Comparison of ENCODE assay signal across 12 cellular contexts in genomic region chr9:137723396-137724113, GRCh38.
DNase-seq lines count a peak whose midpoint lies in the region; ATAC-seq and TF ChIP-seq lines count a peak whose summit lies in the region.
"Had no signal": no experiment of that assay in that cellular context is flagged by ENCODE, and none has a peak within 500 bp of the region (broad histone marks: within the 10 kb centered on the region; RNA-seq: fewer than 3 reads in every experiment).

No MANE protein-coding gene starts in this region.

- H3K4me3 Mint-ChIP-seq in CD4-positive, alpha-beta memory T cell = peak overlapping the region in 7 of 8 donors; percentile 21 to 77 (median 69)
- H3K4me3 Mint-ChIP-seq in T-helper 2 cell treated with Interferon-gamma antibody and Interleukin-4, amounts not matched to agents 5 μg/mL and 100 μg/mL, for 36 hours = peak overlapping the region; percentile 57
- H3K4me3 Mint-ChIP-seq in dendritic cell treated with granulocyte-macrophage colony-stimulating factor and Interleukin-4, amounts not matched to agents 40 ng/mL and 50 ng/mL, for 4 days = no peak overlapping the region
- no peak overlapping the region for H3K4me3 Mint-ChIP-seq in nephron

- no peaks in the 10 kb centered on the region for H3K9me3 ChIP-seq in CD4-positive, alpha-beta memory T cell (ENCODE audit: control insufficient read depth in 1 of 2, low read length in 2 of 2)
- peaks cover 4% of the 10 kb centered on the region for H3K9me3 ChIP-seq in A673 (ENCODE audit: low read depth, low read length, poor library complexity, severe bottlenecking)
- H3K9me3 ChIP-seq: MG63, ovary had no signal

- peaks cover 19% of the 10 kb centered on the region for H3K36me3 ChIP-seq in CD4-positive, alpha-beta memory T cell (ENCODE audit: insufficient read depth, low read length)
- peaks cover 28% of the 10 kb centered on the region for H3K36me3 ChIP-seq in A673 (ENCODE audit: insufficient read depth, low read length, poor library complexity, severe bottlenecking)
- H3K36me3 ChIP-seq: ovary had no signal

- peak overlapping the region; percentile 90 to 96 (median 91) for H3K27ac Mint-ChIP-seq in CD4-positive, alpha-beta memory T cell
- peak overlapping the region; percentile 85 for H3K27ac Mint-ChIP-seq in T-helper 2 cell treated with Interferon-gamma antibody and Interleukin-4, amounts not matched to agents 5 μg/mL and 100 μg/mL, for 36 hours
- H3K27ac Mint-ChIP-seq in dendritic cell treated with granulocyte-macrophage colony-stimulating factor and Interleukin-4, amounts not matched to agents 40 ng/mL and 50 ng/mL, for 4 days = peak overlapping the region; percentile 14
- H3K27ac Mint-ChIP-seq in nephron = peak overlapping the region; percentile 29 to 48 (median 41)

- peaks cover 45% of the 10 kb centered on the region for H3K4me1 ChIP-seq in CD4-positive, alpha-beta memory T cell (ENCODE audit: insufficient read depth, low read length)
- H3K4me1 ChIP-seq in A673 (ENCODE audit: insufficient read depth, low read length, poor library complexity, severe bottlenecking) = no peaks in the 10 kb centered on the region

- peaks cover 48 to 71% (median 59%) of the 10 kb centered on the region in 4 donors for H3K4me1 Mint-ChIP-seq in CD4-positive, alpha-beta memory T cell
- H3K4me1 Mint-ChIP-seq in T-helper 2 cell treated with Interferon-gamma antibody and Interleukin-4, amounts not matched to agents 5 μg/mL and 100 μg/mL, for 36 hours (ENCODE audit: low read depth) = peaks cover 19% of the 10 kb centered on the region
- peaks cover 25% of the 10 kb centered on the region for H3K4me1 Mint-ChIP-seq in dendritic cell treated with granulocyte-macrophage colony-stimulating factor and Interleukin-4, amounts not matched to agents 40 ng/mL and 50 ng/mL, for 4 days (ENCODE audit: low read depth)
- peaks cover 10% of the 10 kb centered on the region for H3K4me1 Mint-ChIP-seq in nephron

- H3K27me3 ChIP-seq in CD4-positive, alpha-beta memory T cell (ENCODE audit: insufficient read depth, low read length) = no peaks in the 10 kb centered on the region
- no peaks in the 10 kb centered on the region for H3K27me3 ChIP-seq in A673 (replicated peaks; ENCODE audit: insufficient read depth, low read depth, low read length, poor library complexity)
- H3K27me3 ChIP-seq: MG63, ovary had no signal

- TF ChIP-seq CTCF in nephron (IDR thresholded peaks at IDR 0.05; ENCODE audit: unreplicated experiment in 3 of 3) (no peak), A673 (conservative IDR thresholded peaks at IDR 0.05; ENCODE audit: low read depth, low read length) (no peak)

- peak; percentile 39 to 65 (median 61) for DNase-seq in CD4-positive, alpha-beta memory T cell
- DNase-seq in T-helper 2 cell treated with Interferon-gamma antibody and Interleukin-4, amounts not matched to agents 5 μg/mL and 100 μg/mL, for 36 hours (ENCODE audit: low spot score) = no peak
- DNase-seq in A673 (ENCODE audit: low spot score) (no peak), medulla oblongata (ENCODE audit: extremely low spot score) (no peak)
- DNase-seq: amniotic stem cell, MG63, NCI-H2227 treated with DMSO at 0.1 percent for 48 hours, ovary had no signal

- POLR2A ChIA-PET in CD4-positive, alpha-beta memory T cell (lab: Charles Lee; ENCODE audit: partially characterized antibody) = no interaction called here
- POLR2A ChIA-PET in A673 (lab: Charles Lee; ENCODE audit: low non-redundant PET) = no interaction called here

- H3K36me3 Mint-ChIP-seq in CD4-positive, alpha-beta memory T cell = peaks cover 54 to 74% of the 10 kb centered on the region in 2 donors
- peaks cover 82% of the 10 kb centered on the region for H3K36me3 Mint-ChIP-seq in T-helper 2 cell treated with Interferon-gamma antibody and Interleukin-4, amounts not matched to agents 5 μg/mL and 100 μg/mL, for 36 hours (ENCODE audit: low read depth)
- peaks cover 91% of the 10 kb centered on the region for H3K36me3 Mint-ChIP-seq in dendritic cell treated with granulocyte-macrophage colony-stimulating factor and Interleukin-4, amounts not matched to agents 40 ng/mL and 50 ng/mL, for 4 days (ENCODE audit: low read depth)
- H3K36me3 Mint-ChIP-seq in nephron (ENCODE audit: low read depth) = peaks cover 75% of the 10 kb centered on the region

- H3K27ac ChIP-seq in CD4-positive, alpha-beta memory T cell (ENCODE audit: low read depth, low read length) = peak overlapping the region; percentile 22
- no peak overlapping the region for H3K27ac ChIP-seq in A673 (ENCODE audit: low read depth, low read length, poor library complexity, severe bottlenecking)
- H3K27ac ChIP-seq: ovary had no signal

- H3K27me3 Mint-ChIP-seq in CD4-positive, alpha-beta memory T cell = no peaks in the 10 kb centered on the region
- H3K27me3 Mint-ChIP-seq in T-helper 2 cell treated with Interferon-gamma antibody and Interleukin-4, amounts not matched to agents 5 μg/mL and 100 μg/mL, for 36 hours (ENCODE audit: low read depth) = no peaks in the 10 kb centered on the region
- no peaks in the 10 kb centered on the region for H3K27me3 Mint-ChIP-seq in dendritic cell treated with granulocyte-macrophage colony-stimulating factor and Interleukin-4, amounts not matched to agents 40 ng/mL and 50 ng/mL, for 4 days
- no peaks in the 10 kb centered on the region for H3K27me3 Mint-ChIP-seq in nephron (ENCODE audit: low read depth)

- H3K9me3 Mint-ChIP-seq in CD4-positive, alpha-beta memory T cell = peaks cover 0 to 22% (median 9%) of the 10 kb centered on the region in 8 donors
- peaks cover 24% of the 10 kb centered on the region for H3K9me3 Mint-ChIP-seq in T-helper 2 cell treated with Interferon-gamma antibody and Interleukin-4, amounts not matched to agents 5 μg/mL and 100 μg/mL, for 36 hours
- H3K9me3 Mint-ChIP-seq in dendritic cell treated with granulocyte-macrophage colony-stimulating factor and Interleukin-4, amounts not matched to agents 40 ng/mL and 50 ng/mL, for 4 days = peaks cover 30% of the 10 kb centered on the region
- H3K9me3 Mint-ChIP-seq in nephron = peaks cover 19% of the 10 kb centered on the region

- CTCF ChIA-PET in CD4-positive, alpha-beta memory T cell (lab: Charles Lee; ENCODE audit: partially characterized antibody) = no interaction called here
- CTCF ChIA-PET in A673 (lab: Charles Lee) = no interaction called here

- ATAC-seq in HG03196 (IDR thresholded peaks at IDR 0.05; ENCODE audit: unreplicated experiment) (no peak), GM19452 (IDR thresholded peaks at IDR 0.05; ENCODE audit: unreplicated experiment) (no peak)

- no TSS peak for BruUV-seq in A673 (replicated peaks; lab: Mats Ljungman, UMichigan)

- no peak overlapping the region for H3K4me3 ChIP-seq in CD4-positive, alpha-beta memory T cell (ENCODE audit: low read length in 2 of 2)
- H3K4me3 ChIP-seq in A673 (ENCODE audit: low read depth, low read length, poor library complexity, severe bottlenecking) = no peak overlapping the region
- H3K4me3 ChIP-seq: MG63, ovary had no signal

- intact Hi-C loops in CD4-positive, alpha-beta memory T cell (cut with micrococcal nuclease) = loop anchor here (5.0 kb wide), 1 partner anchor 299 kb away; no protein-coding TSS in a partner anchor
- intact Hi-C loops in dendritic cell treated with granulocyte-macrophage colony-stimulating factor and Interleukin-4, amounts not matched to agents 40 ng/mL and 50 ng/mL, for 4 days (cut with micrococcal nuclease) = no loop called here
- intact Hi-C loops in A673 (cut with micrococcal nuclease; ENCODE audit: unreplicated experiment) = no loop called here

Comparison
In these comparisons a context has a peak if more than half of its experiments do, and no peak if none do; other contexts are left out.
1. DNase-seq: peak in CD4-positive, alpha-beta memory T cell (5 of 5); none in T-helper 2 cell treated with Interferon-gamma antibody and Interleukin-4, amounts not matched to agents 5 μg/mL and 100 μg/mL, for 36 hours (single experiment), A673 (single experiment) and medulla oblongata (single experiment).
2. H3K27ac Mint-ChIP-seq: peak in every context shown above with its lines; median percentile 91 in CD4-positive, alpha-beta memory T cell; 85 in T-helper 2 cell treated with Interferon-gamma antibody and Interleukin-4, amounts not matched to agents 5 μg/mL and 100 μg/mL, for 36 hours; 41 in nephron; 14 in dendritic cell treated with granulocyte-macrophage colony-stimulating factor and Interleukin-4, amounts not matched to agents 40 ng/mL and 50 ng/mL, for 4 days.
3. H3K4me3 Mint-ChIP-seq: peak in CD4-positive, alpha-beta memory T cell (7 of 8) and T-helper 2 cell treated with Interferon-gamma antibody and Interleukin-4, amounts not matched to agents 5 μg/mL and 100 μg/mL, for 36 hours (single experiment); none in dendritic cell treated with granulocyte-macrophage colony-stimulating factor and Interleukin-4, amounts not matched to agents 40 ng/mL and 50 ng/mL, for 4 days (single experiment) and nephron (0 of 3).